8 cellular contexts compared by ENCODE assay signal in genomic region chr19:34732548-34733255, GRCh38.
DNase-seq lines count a peak whose midpoint lies in the region; ATAC-seq and TF ChIP-seq lines count a peak whose summit lies in the region.

No MANE protein-coding gene starts in this region.

- TF ChIP-seq CTCF in VCaP (conservative IDR thresholded peaks at IDR 0.05) = no peak

- H3K9me3 Mint-ChIP-seq in stimulated activated effector memory CD8-positive, alpha-beta T cell treated with anti-CD3 and anti-CD28 coated beads, Interleukin-12 subunit alpha, Interleukin-12 subunit beta, amount 100 ng/mL, for 72 hours = peaks cover 9% of the 10 kb centered on the region

- peak overlapping the region; percentile 77 for H3K9ac ChIP-seq in iPS-18a (ENCODE audit: low read length)

- peak overlapping the region; percentile 81 for H3K4me3 Mint-ChIP-seq in stimulated activated effector memory CD8-positive, alpha-beta T cell treated with anti-CD3 and anti-CD28 coated beads, Interleukin-12 subunit alpha, Interleukin-12 subunit beta, amount 100 ng/mL, for 72 hours

- peak overlapping the region; percentile 91 for H3K27ac Mint-ChIP-seq in stimulated activated effector memory CD8-positive, alpha-beta T cell treated with anti-CD3 and anti-CD28 coated beads, Interleukin-12 subunit alpha, Interleukin-12 subunit beta, amount 100 ng/mL, for 72 hours

- peak overlapping the region; percentile 88 for H3K4me3 ChIP-seq in iPS-18a (ENCODE audit: low read length)

- peaks cover 9% of the 10 kb centered on the region for H3K4me1 ChIP-seq in iPS-18a (ENCODE audit: control insufficient read depth, low read depth, low read length)

- peaks cover 19% of the 10 kb centered on the region for H3K36me3 Mint-ChIP-seq in stimulated activated effector memory CD8-positive, alpha-beta T cell treated with anti-CD3 and anti-CD28 coated beads, Interleukin-12 subunit alpha, Interleukin-12 subunit beta, amount 100 ng/mL, for 72 hours

- no peaks in the 10 kb centered on the region for H3K27me3 ChIP-seq in iPS-18a (ENCODE audit: control insufficient read depth, insufficient read depth, low read length)

- H3K4me1 Mint-ChIP-seq in stimulated activated effector memory CD8-positive, alpha-beta T cell treated with anti-CD3 and anti-CD28 coated beads, Interleukin-12 subunit alpha, Interleukin-12 subunit beta, amount 100 ng/mL, for 72 hours = peaks cover 12% of the 10 kb centered on the region

- DNase-seq in DMS79 treated with DMSO at 0.1 percent for 48 hours (lab: John Stamatoyannopoulos, UW) (peak; percentile 9), DMS79 (lab: John Stamatoyannopoulos, UW) (no peak), NCI-H345 (lab: John Stamatoyannopoulos, UW) (no peak), MV-4-11 (lab: John Stamatoyannopoulos, UW) (no peak)
- DNase-seq in stimulated activated effector memory CD8-positive, alpha-beta T cell treated with anti-CD3 and anti-CD28 coated beads, Interleukin-12 subunit alpha, Interleukin-12 subunit beta, amount 100 ng/mL, for 72 hours (ENCODE audit: low spot score in 2 of 2) = no peak

- peak overlapping the region; percentile 98 for H3K27ac ChIP-seq in VCaP
- no peak overlapping the region for H3K27ac ChIP-seq in iPS-18a (ENCODE audit: low read length)

- no peak for ATAC-seq in stimulated activated effector memory CD8-positive, alpha-beta T cell treated with anti-CD3 and anti-CD28 coated beads, Interleukin-12 subunit alpha, Interleukin-12 subunit beta, amount 100 ng/mL, for 72 hours
- no peak for ATAC-seq in GM21390 (IDR thresholded peaks at IDR 0.05; ENCODE audit: unreplicated experiment)

- no peaks in the 10 kb centered on the region for H3K36me3 ChIP-seq in iPS-18a (ENCODE audit: control insufficient read depth, low read depth, low read length)

- H3K9me3 ChIP-seq in iPS-18a (ENCODE audit: control insufficient read depth, low read depth, low read length) = no peaks in the 10 kb centered on the region
